17 cellular contexts compared by ENCODE assay signal in the genomic region with DNA sequence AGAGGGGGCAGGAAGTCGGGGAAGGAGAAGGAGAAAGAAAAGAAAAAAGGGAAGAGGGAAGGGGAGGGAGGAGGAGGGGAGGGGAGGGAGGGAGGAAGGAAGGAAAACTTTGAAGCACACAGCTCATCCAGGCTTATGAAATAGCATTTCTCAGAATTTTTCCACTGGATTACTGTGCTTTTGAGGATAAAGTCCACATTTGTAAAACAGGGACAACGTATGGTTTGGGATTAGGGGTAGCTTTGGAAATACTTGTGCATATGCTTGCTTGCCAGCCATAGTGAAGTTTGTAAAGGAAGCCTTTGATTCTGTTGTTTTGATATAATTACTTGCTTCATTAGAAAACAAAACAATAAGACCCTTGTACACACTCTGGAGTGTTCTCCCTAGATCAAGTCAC.
DNase-seq lines count a peak whose midpoint lies in the region; ATAC-seq and TF ChIP-seq lines count a peak whose summit lies in the region.
"Had no signal": no experiment of that assay in that cellular context is flagged by ENCODE, and none has a peak within 500 bp of the region (broad histone marks: within the 10 kb centered on the region; RNA-seq: fewer than 3 reads in every experiment).

No MANE protein-coding gene starts in this region.

- no peak for ATAC-seq in GM23338
- ATAC-seq in naive thymus-derived CD8-positive, alpha-beta T cell, result no peak
- ATAC-seq: HCT116 had no signal

- H3K9me3 Mint-ChIP-seq in GM23338, result no peaks in the 10 kb centered on the region
- H3K9me3 Mint-ChIP-seq in naive thymus-derived CD8-positive, alpha-beta T cell, result no peaks in the 10 kb centered on the region

- H3K27ac ChIP-seq in GM23338 (ENCODE audit: low read depth), result no peak overlapping the region
- H3K27ac ChIP-seq: SJSA1 had no signal

- no peaks in the 10 kb centered on the region for H4K20me1 ChIP-seq in GM23338 (replicated peaks; ENCODE audit: insufficient read depth)

- H3K4me3 ChIP-seq in GM23338 (no peak overlapping the region), adipocyte (ENCODE audit: low read length) (no peak overlapping the region)
- H3K4me3 ChIP-seq: SJSA1 had no signal

- H3K27me3 ChIP-seq in GM23338 (ENCODE audit: insufficient read depth), result no peaks in the 10 kb centered on the region
- H3K27me3 ChIP-seq in adipocyte (replicated peaks; ENCODE audit: control insufficient read depth, insufficient read depth, low read length), result no peaks in the 10 kb centered on the region
- H3K27me3 ChIP-seq: SJSA1 had no signal

- H3K9ac ChIP-seq in adipocyte (ENCODE audit: low read length), result no peak overlapping the region

- H3K27ac Mint-ChIP-seq in GM23338, result no peak overlapping the region
- no peak overlapping the region for H3K27ac Mint-ChIP-seq in naive thymus-derived CD8-positive, alpha-beta T cell

- H3K4me3 Mint-ChIP-seq in GM23338, result no peak overlapping the region
- no peak overlapping the region for H3K4me3 Mint-ChIP-seq in naive thymus-derived CD8-positive, alpha-beta T cell

- no peaks in the 10 kb centered on the region for H3K36me3 ChIP-seq in GM23338 (ENCODE audit: insufficient read depth)
- no peaks in the 10 kb centered on the region for H3K36me3 ChIP-seq in adipocyte (ENCODE audit: control insufficient read depth, insufficient read depth, low read length, severe bottlenecking)
- H3K36me3 ChIP-seq: SJSA1 had no signal

- H3K4me1 ChIP-seq in GM23338 (ENCODE audit: insufficient read depth) (no peaks in the 10 kb centered on the region), adipocyte (ENCODE audit: control insufficient read depth, insufficient read depth, low read length) (no peaks in the 10 kb centered on the region)

- no peaks in the 10 kb centered on the region for H3K9me2 ChIP-seq in GM23338 (ENCODE audit: insufficient read depth)

- no peaks in the 10 kb centered on the region for H3K36me3 Mint-ChIP-seq in GM23338 (ENCODE audit: low read depth)
- H3K36me3 Mint-ChIP-seq in naive thymus-derived CD8-positive, alpha-beta T cell, result no peaks in the 10 kb centered on the region

- no peaks in the 10 kb centered on the region for H3K27me3 Mint-ChIP-seq in GM23338 (ENCODE audit: insufficient read depth, low read depth, poor library complexity)
- H3K27me3 Mint-ChIP-seq in naive thymus-derived CD8-positive, alpha-beta T cell, result peaks cover 0 to 5% (median 0%) of the 10 kb centered on the region in 5 donors

- peaks cover 6% of the 10 kb centered on the region; the same call in 2 of the 3 replicates for H3K4me1 Mint-ChIP-seq in GM23338
- no peaks in the 10 kb centered on the region for H3K4me1 Mint-ChIP-seq in naive thymus-derived CD8-positive, alpha-beta T cell

- H3K79me2 ChIP-seq in GM23338 (replicated peaks; ENCODE audit: insufficient read depth), result no peaks in the 10 kb centered on the region

- DNase-seq in GM23338 (ENCODE audit: low spot score) (no peak), adipocyte (ENCODE audit: low read depth) (peak; percentile 20), foreskin melanocyte (peak; percentile 56), pons (ENCODE audit: low spot score) (peak; percentile 18), NCI-H187 treated with DMSO at 0.1 percent for 48 hours (lab: John Stamatoyannopoulos, UW) (no peak), NCI-H2029 treated with DMSO at 0.1 percent for 48 hours (lab: John Stamatoyannopoulos, UW) (no peak)
- no peak for DNase-seq in naive thymus-derived CD8-positive, alpha-beta T cell
- DNase-seq: GOT3, NCI-H1105 treated with DMSO at 0.1 percent for 48 hours, NCI-H146, NCI-H2029, NCI-H2227 treated with DMSO at 0.1 percent for 48 hours, NCI-H526 treated with DMSO at 0.1 percent for 48 hours, Right ventricle myocardium superior, RPMI8226 had no signal

- TF ChIP-seq CTCF in GM23338 (conservative IDR thresholded peaks at IDR 0.05; ENCODE audit: low read depth in 2 of 2), result no peak

- H3K9me3 ChIP-seq in adipocyte (ENCODE audit: control insufficient read depth, low read length), result no peaks in the 10 kb centered on the region
- H3K9me3 ChIP-seq: SJSA1 had no signal

- no peak overlapping the region for H3K4me2 ChIP-seq in GM23338

- POLR2A ChIA-PET in naive thymus-derived CD8-positive, alpha-beta T cell (lab: Charles Lee), result no interaction called here

- no peaks in the 10 kb centered on the region for H3F3A ChIP-seq in GM23338 (replicated peaks; ENCODE audit: low read depth)

- H2AFZ ChIP-seq in GM23338, result peak overlapping the region; percentile 43; the same call in 1 of the 2 replicates

TF ChIP-seq in GM23338, 12 proteins besides CTCF, POLR2A, EP300 and RAD21:
- TF ChIP-seq ZNF331 (CRISPR knock-in tag; IDR thresholded peaks at IDR 0.05; ENCODE audit: low read depth) (no peak), CREB1 (CRISPR knock-in tag; IDR thresholded peaks at IDR 0.05; ENCODE audit: low read depth) (no peak), STAT1 (IDR thresholded peaks at IDR 0.05; ENCODE audit: unreplicated experiment) (no peak), ZNF114 (CRISPR knock-in tag; IDR thresholded peaks at IDR 0.05) (no peak), NANOG (IDR thresholded peaks at IDR 0.05; ENCODE audit: borderline replicate concordance) (no peak), EZH2phosphoT487 (IDR thresholded peaks at IDR 0.05; ENCODE audit: unreplicated experiment) (no peak)
- TF ChIP-seq, protein P1, sequence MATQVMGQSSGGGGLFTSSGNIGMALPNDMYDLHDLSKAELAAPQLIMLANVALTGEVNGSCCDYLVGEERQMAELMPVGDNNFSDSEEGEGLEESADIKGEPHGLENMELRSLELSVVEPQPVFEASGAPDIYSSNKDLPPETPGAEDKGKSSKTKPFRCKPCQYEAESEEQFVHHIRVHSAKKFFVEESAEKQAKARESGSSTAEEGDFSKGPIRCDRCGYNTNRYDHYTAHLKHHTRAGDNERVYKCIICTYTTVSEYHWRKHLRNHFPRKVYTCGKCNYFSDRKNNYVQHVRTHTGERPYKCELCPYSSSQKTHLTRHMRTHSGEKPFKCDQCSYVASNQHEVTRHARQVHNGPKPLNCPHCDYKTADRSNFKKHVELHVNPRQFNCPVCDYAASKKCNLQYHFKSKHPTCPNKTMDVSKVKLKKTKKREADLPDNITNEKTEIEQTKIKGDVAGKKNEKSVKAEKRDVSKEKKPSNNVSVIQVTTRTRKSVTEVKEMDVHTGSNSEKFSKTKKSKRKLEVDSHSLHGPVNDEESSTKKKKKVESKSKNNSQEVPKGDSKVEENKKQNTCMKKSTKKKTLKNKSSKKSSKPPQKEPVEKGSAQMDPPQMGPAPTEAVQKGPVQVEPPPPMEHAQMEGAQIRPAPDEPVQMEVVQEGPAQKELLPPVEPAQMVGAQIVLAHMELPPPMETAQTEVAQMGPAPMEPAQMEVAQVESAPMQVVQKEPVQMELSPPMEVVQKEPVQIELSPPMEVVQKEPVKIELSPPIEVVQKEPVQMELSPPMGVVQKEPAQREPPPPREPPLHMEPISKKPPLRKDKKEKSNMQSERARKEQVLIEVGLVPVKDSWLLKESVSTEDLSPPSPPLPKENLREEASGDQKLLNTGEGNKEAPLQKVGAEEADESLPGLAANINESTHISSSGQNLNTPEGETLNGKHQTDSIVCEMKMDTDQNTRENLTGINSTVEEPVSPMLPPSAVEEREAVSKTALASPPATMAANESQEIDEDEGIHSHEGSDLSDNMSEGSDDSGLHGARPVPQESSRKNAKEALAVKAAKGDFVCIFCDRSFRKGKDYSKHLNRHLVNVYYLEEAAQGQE (IDR thresholded peaks at IDR 0.05; ENCODE audit: unreplicated experiment), result no peak

Comparison
In these comparisons a context has a peak if more than half of its experiments do, and no peak if none do; other contexts are left out.
1. DNase-seq: peak in adipocyte (single experiment), foreskin melanocyte (single experiment) and pons (single experiment); none in GM23338 (single experiment), naive thymus-derived CD8-positive, alpha-beta T cell (0 of 10), NCI-H187 treated with DMSO at 0.1 percent for 48 hours (single experiment) and NCI-H2029 treated with DMSO at 0.1 percent for 48 hours (single experiment).